Comparison of ENCODE assay signal across 20 cellular contexts in the genomic region with DNA sequence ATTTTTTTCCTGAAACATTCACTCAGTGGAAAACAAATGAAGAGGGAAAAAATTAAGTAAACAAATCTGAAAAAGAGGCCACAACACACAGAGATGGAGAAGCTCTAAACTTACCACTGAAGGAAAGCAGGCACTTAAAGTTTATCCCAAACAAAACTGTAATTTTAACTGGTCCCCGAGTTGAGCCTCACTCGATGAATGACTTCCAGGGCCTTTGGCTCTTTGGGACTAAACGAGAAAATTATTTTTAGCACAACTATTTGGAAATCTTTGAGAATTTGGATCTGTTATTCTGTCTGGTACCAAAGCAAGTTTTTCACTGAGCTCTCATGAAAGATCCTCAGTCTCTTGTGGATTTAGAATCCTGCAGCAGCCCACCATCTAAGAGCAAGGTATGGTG. TPM values are rescaled to one million over a fixed set of nuclear protein-coding genes. Genes with fewer than 3 reads are reported as not detected.
A peak's percentile ranks its signal among the peaks of the same experiment; 100 is the strongest.
DNase-seq lines count a peak whose midpoint lies in the region; ATAC-seq, FAIRE-seq and TF ChIP-seq lines count a peak whose summit lies in the region.
"Had no signal": no experiment of that assay in that cellular context is flagged by ENCODE, and none has a peak within 500 bp of the region (broad histone marks: within the 10 kb centered on the region; RNA-seq: fewer than 3 reads in every experiment).

A gene with protein sequence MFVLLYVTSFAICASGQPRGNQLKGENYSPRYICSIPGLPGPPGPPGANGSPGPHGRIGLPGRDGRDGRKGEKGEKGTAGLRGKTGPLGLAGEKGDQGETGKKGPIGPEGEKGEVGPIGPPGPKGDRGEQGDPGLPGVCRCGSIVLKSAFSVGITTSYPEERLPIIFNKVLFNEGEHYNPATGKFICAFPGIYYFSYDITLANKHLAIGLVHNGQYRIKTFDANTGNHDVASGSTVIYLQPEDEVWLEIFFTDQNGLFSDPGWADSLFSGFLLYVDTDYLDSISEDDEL (plus strand): TSS at position 319 of the 400 bp plus-strand sequence. CDS start 7,711 bp downstream, outside the sequence.

- H2AFZ ChIP-seq in hepatocyte = no peak within 1 kb of the TSS

- no peaks in the 10 kb centered on the region for H4K20me1 ChIP-seq in hepatocyte (ENCODE audit: insufficient read depth, poor library complexity, severe bottlenecking)

- no peaks in the 10 kb centered on the region for H3K9me2 ChIP-seq in hepatocyte (replicated peaks; ENCODE audit: insufficient read depth)

- H3K4me3 ChIP-seq in esophagus (ENCODE audit: low read depth in 1 of 2, low read length in 2 of 2) = no peak within 1 kb of the TSS
- H3K4me3 ChIP-seq in hepatocyte = no peak within 1 kb of the TSS
- H3K4me3 ChIP-seq in rectal smooth muscle tissue (ENCODE audit: low read length) = no peak within 1 kb of the TSS
- H3K4me3 ChIP-seq in urinary bladder (ENCODE audit: low read depth, low read length) = peak within 1 kb of the TSS; percentile 18
- H3K4me3 ChIP-seq in small intestine (ENCODE audit: low read depth in 1 of 2, low read length in 2 of 2) = no peak within 1 kb of the TSS

- ATAC-seq in HG03521 (IDR thresholded peaks at IDR 0.05; ENCODE audit: unreplicated experiment) = no peak
- ATAC-seq: natural killer cell; stimulated activated memory B cell treated with anti-CD40 and anti-IgM and Interleukin-4, amounts not matched to agents 10 μg/mL and 1 μg/mL and 100 μg/mL, for 72 hours had no signal

- no peak for DNase-seq in hepatocyte (ENCODE audit: low spot score)
- no peak for DNase-seq in small intestine
- DNase-seq in NOMO-1 treated with DMSO at 0.1 percent for 48 hours (lab: John Stamatoyannopoulos, UW; ENCODE audit: unreplicated experiment) = no peak
- no peak for DNase-seq in CD1c-positive myeloid dendritic cell (ENCODE audit: extremely low spot score)
- DNase-seq: activated CD4-positive, alpha-beta T cell treated with anti-CD3 and anti-CD28 coated beads, Interleukin-2, amount 10 ng/mL, durations not matched to agents 7 days and 5 days; activated CD8-positive, alpha-beta memory T cell treated with anti-CD3 and anti-CD28 coated beads, Interleukin-2, amount 50 U/mL, for 48 hours; COR-L47; EL; natural killer cell; NCI-H510A treated with DMSO at 0.1 percent for 48 hours; SIG-M5; stimulated activated CD4-positive, alpha-beta T cell treated with anti-CD3 and anti-CD28 coated beads, Interleukin-15, amount 100 ng/mL, for 24 hours; T-helper 1 cell had no signal

- no peak within 1 kb of the TSS for H3K9ac ChIP-seq in rectal smooth muscle tissue (ENCODE audit: low read length)

- no peak for TF ChIP-seq CTCF in hepatocyte (IDR thresholded peaks at IDR 0.05; ENCODE audit: poor library complexity)

- WGBS in esophagus, 2 donors = 59 to 61% methylated on average over 3 of the region's 3 CpGs
- WGBS in hepatocyte (ENCODE audit: low lambda C conversion rate, missing lambda C conversion rate) = 44% methylated on average over 3 of the region's 3 CpGs
- 26% methylated on average over 3 of the region's 3 CpGs for WGBS in urinary bladder
- WGBS in small intestine, 3 donors = 61 to 83% (median 81%) methylated on average over 3 of the region's 3 CpGs

- H3K36me3 ChIP-seq in esophagus (ENCODE audit: control insufficient read depth in 2 of 2, insufficient read depth in 2 of 2, low read length in 1 of 2) (no peaks in the 10 kb centered on the region), hepatocyte (replicated peaks; ENCODE audit: insufficient read depth, low read depth) (no peaks in the 10 kb centered on the region), rectal smooth muscle tissue (ENCODE audit: control insufficient read depth, insufficient read depth, low read length) (no peaks in the 10 kb centered on the region), urinary bladder (ENCODE audit: insufficient read depth) (no peaks in the 10 kb centered on the region), small intestine (ENCODE audit: control insufficient read depth in 2 of 2, insufficient read depth in 2 of 2, low read length in 2 of 2) (no peaks in the 10 kb centered on the region)

- H3K27me3 ChIP-seq in esophagus (ENCODE audit: control insufficient read depth in 1 of 2, insufficient read depth in 2 of 2, low read length in 2 of 2) (no peaks in the 10 kb centered on the region), hepatocyte (no peaks in the 10 kb centered on the region), rectal smooth muscle tissue (ENCODE audit: control insufficient read depth, insufficient read depth, low read length) (no peaks in the 10 kb centered on the region), small intestine (ENCODE audit: control insufficient read depth in 2 of 2, insufficient read depth in 2 of 2, low read length in 2 of 2) (peaks cover 0 to 2% of the 10 kb centered on the region in 2 donors)

- FAIRE-seq in small intestine (lab: Jason Lieb, UNC) = no peak

- no peak within 1 kb of the TSS for H3K4me2 ChIP-seq in hepatocyte

- H3K4me1 ChIP-seq in esophagus (ENCODE audit: control insufficient read depth in 2 of 2, insufficient read depth in 2 of 2, low read length in 1 of 2) = peaks cover 0 to 2% of the 10 kb centered on the region in 2 donors
- no peaks in the 10 kb centered on the region for H3K4me1 ChIP-seq in hepatocyte (ENCODE audit: insufficient read depth)
- H3K4me1 ChIP-seq in rectal smooth muscle tissue (ENCODE audit: control insufficient read depth, insufficient read depth, low read length) = peaks cover 9% of the 10 kb centered on the region
- no peaks in the 10 kb centered on the region for H3K4me1 ChIP-seq in urinary bladder (ENCODE audit: insufficient read depth)
- no peaks in the 10 kb centered on the region for H3K4me1 ChIP-seq in small intestine (ENCODE audit: control insufficient read depth in 2 of 2, insufficient read depth in 1 of 2, low read depth in 1 of 2, low read length in 1 of 2)

- peak within 1 kb of the TSS; percentile 42 to 65 for H3K27ac ChIP-seq in esophagus (ENCODE audit: low read depth in 2 of 2, low read length in 1 of 2)
- peak within 1 kb of the TSS; percentile 32 for H3K27ac ChIP-seq in hepatocyte
- peak within 1 kb of the TSS; percentile 46 for H3K27ac ChIP-seq in rectal smooth muscle tissue (ENCODE audit: low read depth, low read length)
- no peak within 1 kb of the TSS for H3K27ac ChIP-seq in urinary bladder (ENCODE audit: low read depth)
- H3K27ac ChIP-seq in small intestine (ENCODE audit: low read depth in 1 of 2, low read length in 1 of 2) = peak within 1 kb of the TSS in 1 of 2 donors; percentile 19

- H3K9me3 ChIP-seq in esophagus (ENCODE audit: control insufficient read depth in 2 of 2, insufficient read depth in 1 of 2, low read depth in 1 of 2, low read length in 1 of 2) (peaks cover 0 to 3% of the 10 kb centered on the region in 2 donors), hepatocyte (ENCODE audit: low read depth) (no peaks in the 10 kb centered on the region), small intestine (ENCODE audit: control insufficient read depth, low read depth) (no peaks in the 10 kb centered on the region)

- H3K79me2 ChIP-seq in hepatocyte = no peaks in the 10 kb centered on the region

RNA-seq across cellular contexts. Expression of the gene that starts here (rescaled TPM):
- polyA plus RNA-seq in esophagus = 1 to 10 TPM in 1 of 2 donors, under 1 TPM in 1; 0.85 to 1.4 TPM
- total RNA-seq in hepatocyte = 1.4 and 10.5 TPM in 2 replicates
- polyA plus RNA-seq in hepatocyte = 1.1 and 1.4 TPM in 2 replicates
- 48.2 TPM for total RNA-seq in urinary bladder
- 37.6 TPM for polyA plus RNA-seq in urinary bladder
- polyA plus RNA-seq in small intestine = 1 to 10 TPM in 1 of 3 donors, under 1 TPM in 1, not detected in 1; 0.54 to 1.8 TPM
- total RNA-seq: activated CD4-positive, alpha-beta T cell treated with anti-CD3 and anti-CD28 coated beads, Interleukin-2, amount 10 ng/mL, durations not matched to agents 7 days and 5 days; astrocyte; H4; natural killer cell had no signal

Comparison
In these comparisons a context has a peak if more than half of its experiments do, and no peak if none do; other contexts are left out.
1. RNA of the gene that starts here (polyA plus RNA-seq): 37.6 TPM in urinary bladder (single experiment); 1.1 to 1.4 TPM in hepatocyte, 0.85 to 1.4 TPM in esophagus and 0.54 to 1.8 TPM in small intestine; every median in the first group is over 10 times any median in the second.